In genomic region chr12:52074656-52075408, GRCh38 we compare ENCODE assay signal across 16 cellular contexts. TPM values are rescaled to one million over a fixed set of nuclear protein-coding genes. Genes with fewer than 3 reads are reported as not detected.
DNase-seq lines count a peak whose midpoint lies in the region; ATAC-seq and TF ChIP-seq lines count a peak whose summit lies in the region.
"Had no signal": no experiment of that assay in that cellular context is flagged by ENCODE, and none has a peak within 500 bp of the region (broad histone marks: within the 10 kb centered on the region; RNA-seq: fewer than 3 reads in every experiment).

No MANE protein-coding gene starts in this region.

- no peak overlapping the region for H3K4me3 Mint-ChIP-seq in chondrocyte (ENCODE audit: unreplicated experiment)
- H3K4me3 Mint-ChIP-seq: activated CD8-positive, alpha-beta T cell treated with anti-CD3 and anti-CD28 coated beads for 36 hours; memory B cell; neural progenitor cell; stimulated activated naive CD8-positive, alpha-beta T cell treated with anti-CD3 and anti-CD28 coated beads, Interleukin-15, amount 100 ng/mL, for 72 hours; T-cell had no signal

- peaks cover 37% of the 10 kb centered on the region for H3K36me3 Mint-ChIP-seq in chondrocyte (ENCODE audit: low read depth)

- H3K27ac ChIP-seq in upper lobe of right lung: no peak overlapping the region
- H3K27ac ChIP-seq: neural progenitor cell had no signal

- intact Hi-C loops in upper lobe of right lung (cut with DNase I) (no loop called here), left colon (cut with DNase I, micrococcal nuclease) (no loop called here)

- no peak overlapping the region for H3K27ac Mint-ChIP-seq in chondrocyte (ENCODE audit: unreplicated experiment)
- H3K27ac Mint-ChIP-seq: activated CD8-positive, alpha-beta T cell treated with anti-CD3 and anti-CD28 coated beads for 36 hours; activated naive CD8-positive, alpha-beta T cell; memory B cell; neural progenitor cell had no signal

- TF ChIP-seq CTCF in upper lobe of right lung (IDR thresholded peaks at IDR 0.05): no peak
- no peak for TF ChIP-seq CTCF in chondrocyte (IDR thresholded peaks at IDR 0.05)

- no peak overlapping the region for H3K4me3 ChIP-seq in upper lobe of right lung
- H3K4me3 ChIP-seq: neural progenitor cell had no signal

- peaks cover 47% of the 10 kb centered on the region for H3K36me3 ChIP-seq in upper lobe of right lung
- H3K36me3 ChIP-seq: neural progenitor cell had no signal

- H3K9me3 Mint-ChIP-seq in chondrocyte (ENCODE audit: low read depth): no peaks in the 10 kb centered on the region
- H3K9me3 Mint-ChIP-seq: activated CD8-positive, alpha-beta T cell treated with anti-CD3 and anti-CD28 coated beads for 36 hours; memory B cell; neural progenitor cell; stimulated activated naive CD8-positive, alpha-beta T cell treated with anti-CD3 and anti-CD28 coated beads, Interleukin-15, amount 100 ng/mL, for 72 hours; T-cell had no signal

- no peaks in the 10 kb centered on the region for H3K9me3 ChIP-seq in upper lobe of right lung

- no peaks in the 10 kb centered on the region for H3K27me3 ChIP-seq in upper lobe of right lung
- H3K27me3 ChIP-seq: neural progenitor cell had no signal

- H3K4me1 Mint-ChIP-seq in chondrocyte (ENCODE audit: low read depth): peaks cover 46% of the 10 kb centered on the region

- no peaks in the 10 kb centered on the region for H3K27me3 Mint-ChIP-seq in chondrocyte (ENCODE audit: low read depth)
- H3K27me3 Mint-ChIP-seq: activated CD8-positive, alpha-beta T cell treated with anti-CD3 and anti-CD28 coated beads for 36 hours; activated naive CD8-positive, alpha-beta T cell; memory B cell; stimulated activated naive CD8-positive, alpha-beta T cell treated with anti-CD3 and anti-CD28 coated beads, Interleukin-15, amount 100 ng/mL, for 72 hours; T-cell had no signal

- DNase-seq in NCI-H748 (lab: John Stamatoyannopoulos, UW; ENCODE audit: unreplicated experiment) (peak; percentile 14), NCI-H748 treated with DMSO at 0.1 percent for 48 hours (lab: John Stamatoyannopoulos, UW) (no peak), NCI-H345 treated with DMSO at 0.1 percent for 48 hours (lab: John Stamatoyannopoulos, UW; ENCODE audit: unreplicated experiment) (peak; percentile 68), left kidney (ENCODE audit: low read depth, low spot score) (peak; percentile 51), upper lobe of right lung (peak; percentile 51), chondrocyte (ENCODE audit: low spot score) (no peak), left colon (no peak)
- no peak for DNase-seq in activated CD4-positive, alpha-beta T cell treated with anti-CD3 and anti-CD28 coated beads for 4 hours
- DNase-seq: activated CD8-positive, alpha-beta T cell treated with anti-CD3 and anti-CD28 coated beads for 36 hours; retina; stimulated activated naive CD8-positive, alpha-beta T cell treated with anti-CD3 and anti-CD28 coated beads, Interleukin-15, amount 100 ng/mL, for 72 hours; T-cell had no signal

- ATAC-seq in upper lobe of right lung (peak; percentile 42), left colon (no peak)
- ATAC-seq: activated CD8-positive, alpha-beta T cell treated with anti-CD3 and anti-CD28 coated beads for 36 hours; stimulated activated naive CD8-positive, alpha-beta T cell treated with anti-CD3 and anti-CD28 coated beads, Interleukin-15, amount 100 ng/mL, for 72 hours; T-cell had no signal

- peaks cover 12% of the 10 kb centered on the region for H3K4me1 ChIP-seq in upper lobe of right lung

RNA-seq across cellular contexts. Expression of gene SMIM41, which starts 4.7 kb away (rescaled TPM):
- 6.1 TPM for total RNA-seq in upper lobe of right lung
- total RNA-seq in chondrocyte: not detected in 3 replicates
- total RNA-seq in left colon: under 1 TPM in 1 of 2 donors, not detected in 1; 0.31 TPM
- total RNA-seq: activated CD8-positive, alpha-beta T cell treated with anti-CD3 and anti-CD28 coated beads for 36 hours; M059J had no signal

RNA-seq across cellular contexts. Expression of gene ATG101, which starts 5.1 kb away (rescaled TPM):
- total RNA-seq in upper lobe of right lung (37.3 TPM), chondrocyte (48.0 to 55.1 TPM (median 50.5 TPM) in 3 replicates), left colon (10 to 100 TPM; 35.0 to 36.3 TPM)

RNA-seq across cellular contexts. Expression of gene NR4A1, which starts 23.6 kb away (rescaled TPM):
- 67.0 TPM for total RNA-seq in upper lobe of right lung
- 5.7 to 7.6 TPM (median 7.3 TPM) in 3 replicates for total RNA-seq in chondrocyte
- 100 to 1,000 TPM in 1 of 2 donors, 10 to 100 TPM in 1; 37.7 to 182 TPM for total RNA-seq in left colon

Comparison
In these comparisons a context has a peak if more than half of its experiments do, and no peak if none do; other contexts are left out.
1. DNase-seq: peak in NCI-H748 (single experiment), NCI-H345 treated with DMSO at 0.1 percent for 48 hours (single experiment), left kidney (single experiment) and upper lobe of right lung (single experiment); none in NCI-H748 treated with DMSO at 0.1 percent for 48 hours (single experiment), activated CD4-positive, alpha-beta T cell treated with anti-CD3 and anti-CD28 coated beads for 4 hours (0 of 2), chondrocyte (single experiment) and left colon (0 of 2).